ENCODE assay signal across 13 cellular contexts in genomic region chr10:3893904-3894563, GRCh38.
DNase-seq lines count a peak whose midpoint lies in the region; FAIRE-seq and TF ChIP-seq lines count a peak whose summit lies in the region.
"Had no signal": no experiment of that assay in that cellular context is flagged by ENCODE, and none has a peak within 500 bp of the region (broad histone marks: within the 10 kb centered on the region; RNA-seq: fewer than 3 reads in every experiment).

No MANE protein-coding gene starts in this region.

- no peak overlapping the region for H3K56ac ChIP-seq in H9 (ENCODE audit: insufficient read length, low read depth, low read length)

- WGBS in H9 (ENCODE audit: extremely low coverage, insufficient read length, low lambda C conversion rate), result no CpG with 5 or more reads among the region's 10 CpGs
- WGBS in mesodermal cell (ENCODE audit: insufficient coverage in 2 of 2), 2 experiments, result 75 to 89% methylated on average over 1 to 5 of the region's 10 CpGs

- H4K8ac ChIP-seq in H9 (replicated peaks; ENCODE audit: insufficient read length, low read depth, low read length), result no peak overlapping the region

- H2BK5ac ChIP-seq in H9 (ENCODE audit: insufficient read length, low read length), result no peak overlapping the region

- no peak overlapping the region for H2AK5ac ChIP-seq in H9 (ENCODE audit: insufficient read length, low read length)

- peak overlapping the region; percentile 82 for H3T11ph ChIP-seq in H9 (ENCODE audit: low read length)

- no peak for FAIRE-seq in GM12892 (lab: Jason Lieb, UNC)
- FAIRE-seq: RCC 7860 had no signal

- peak overlapping the region in 2 of 11 experiments; percentile 14 to 36; a peak in 1 of 22 replicates for H3K9ac ChIP-seq in BLaER1 treated with 17β-estradiol and CSF1 and Interleukin-3, amounts not matched to agents 10 nM and 100 nM
- no peak overlapping the region for H3K9ac ChIP-seq in H9 (ENCODE audit: extremely low read depth, insufficient read length, low read length)

- TF ChIP-seq POLR2A in GM12892 (IDR thresholded peaks at IDR 0.05; ENCODE audit: low read depth, low read length), result no peak

- intact Hi-C loops in activated T-helper 2 cell treated with anti-CD3 and anti-CD28 coated beads, Interferon-gamma antibody, Interleukin-2, Interleukin-4, amounts not matched to agents 10 μg/mL and 5 μg/mL and 100 μg/mL, durations not matched to agents 14 hours and 24 hours and 36 hours (cut with micrococcal nuclease), result loop anchor here (2.0 to 10.0 kb wide), 2 partner anchors 41 to 141 kb away; no protein-coding TSS in a partner anchor

- no peaks in the 10 kb centered on the region for H3K36me3 ChIP-seq in BLaER1 treated with 17β-estradiol and CSF1 and Interleukin-3, amounts not matched to agents 10 nM and 100 nM
- H3K36me3 ChIP-seq in mesodermal cell (ENCODE audit: control insufficient read depth, insufficient read depth, low read length), result no peaks in the 10 kb centered on the region
- H3K36me3 ChIP-seq: esophagus squamous epithelium had no signal

- H4K20me1 ChIP-seq in BLaER1 treated with 17β-estradiol and CSF1 and Interleukin-3, amounts not matched to agents 10 nM and 100 nM, result no peaks in the 10 kb centered on the region
- no peaks in the 10 kb centered on the region for H4K20me1 ChIP-seq in H9 (ENCODE audit: control insufficient read depth, insufficient read depth, insufficient read length)

- H3K27me3 ChIP-seq in BLaER1 treated with 17β-estradiol and CSF1 and Interleukin-3, amounts not matched to agents 10 nM and 100 nM, result no peaks in the 10 kb centered on the region
- H3K27me3 ChIP-seq in H9 (ENCODE audit: insufficient read depth, low read length), result no peaks in the 10 kb centered on the region
- H3K27me3 ChIP-seq: esophagus squamous epithelium had no signal

- H3K27me3 Mint-ChIP-seq in H9 (ENCODE audit: low read depth), result no peaks in the 10 kb centered on the region
- no peaks in the 10 kb centered on the region for H3K27me3 Mint-ChIP-seq in activated T-helper 2 cell treated with anti-CD3 and anti-CD28 coated beads, Interferon-gamma antibody, Interleukin-2, Interleukin-4, amounts not matched to agents 10 μg/mL and 5 μg/mL and 100 μg/mL, durations not matched to agents 14 hours and 24 hours and 36 hours (ENCODE audit: low read depth)

- no peaks in the 10 kb centered on the region for H3K9me3 Mint-ChIP-seq in H9
- no peaks in the 10 kb centered on the region for H3K9me3 Mint-ChIP-seq in activated T-helper 2 cell treated with anti-CD3 and anti-CD28 coated beads, Interferon-gamma antibody, Interleukin-2, Interleukin-4, amounts not matched to agents 10 μg/mL and 5 μg/mL and 100 μg/mL, durations not matched to agents 14 hours and 24 hours and 36 hours

- H3K4me3 Mint-ChIP-seq in H9, result no peak overlapping the region
- no peak overlapping the region for H3K4me3 Mint-ChIP-seq in activated T-helper 2 cell treated with anti-CD3 and anti-CD28 coated beads, Interferon-gamma antibody, Interleukin-2, Interleukin-4, amounts not matched to agents 10 μg/mL and 5 μg/mL and 100 μg/mL, durations not matched to agents 14 hours and 24 hours and 36 hours (ENCODE audit: low read depth)

- peak overlapping the region in 9 of 11 experiments; percentile 20 to 57 (median 40); a peak in 11 of 22 replicates for H3K27ac ChIP-seq in BLaER1 treated with 17β-estradiol and CSF1 and Interleukin-3, amounts not matched to agents 10 nM and 100 nM
- H3K27ac ChIP-seq in H9 (ENCODE audit: insufficient read length, low read depth, low read length) (no peak overlapping the region), mesodermal cell (ENCODE audit: low read depth, low read length, severe bottlenecking) (peak overlapping the region; percentile 92)

- no peaks in the 10 kb centered on the region for H3K79me2 ChIP-seq in H9 (ENCODE audit: insufficient read depth, low read length)

- no peak overlapping the region for H3K4me3 ChIP-seq in BLaER1 treated with 17β-estradiol and CSF1 and Interleukin-3, amounts not matched to agents 10 nM and 100 nM
- no peak overlapping the region for H3K4me3 ChIP-seq in mesodermal cell (ENCODE audit: extremely low read depth, insufficient read depth, low read length, poor library complexity, severe bottlenecking)
- H3K4me3 ChIP-seq: esophagus squamous epithelium had no signal

- no peak overlapping the region for H3K14ac ChIP-seq in H9 (ENCODE audit: insufficient read depth, low read length)

- H4K5ac ChIP-seq in H9 (ENCODE audit: insufficient read length, low read depth, low read length), result no peak overlapping the region

- H2AFZ ChIP-seq in H9 (ENCODE audit: low read length), result peak overlapping the region; percentile 68

- H2BK120ac ChIP-seq in H9 (ENCODE audit: low read depth, low read length, poor library complexity, severe bottlenecking), result no peak overlapping the region

- no peaks in the 10 kb centered on the region for H3K23me2 ChIP-seq in H9 (ENCODE audit: insufficient read length, low read depth, low read length, poor library complexity, severe bottlenecking)

- H3K4me1 Mint-ChIP-seq in H9, result peaks cover 22 to 29% of the 10 kb centered on the region in 2 experiments
- peaks cover 47% of the 10 kb centered on the region for H3K4me1 Mint-ChIP-seq in activated T-helper 2 cell treated with anti-CD3 and anti-CD28 coated beads, Interferon-gamma antibody, Interleukin-2, Interleukin-4, amounts not matched to agents 10 μg/mL and 5 μg/mL and 100 μg/mL, durations not matched to agents 14 hours and 24 hours and 36 hours (ENCODE audit: low read depth)

- no peak for TF ChIP-seq CTCF in H9 (conservative IDR thresholded peaks at IDR 0.05)

- H3K4me1 ChIP-seq in BLaER1 treated with 17β-estradiol and CSF1 and Interleukin-3, amounts not matched to agents 10 nM and 100 nM, result peaks cover 6 to 36% (median 10%) of the 10 kb centered on the region in 10 experiments; a peak in 16 of 20 replicates
- H3K4me1 ChIP-seq in H9 (ENCODE audit: insufficient read depth, low read length), result peaks cover 4% of the 10 kb centered on the region; the same call in 1 of the 2 replicates
- H3K4me1 ChIP-seq in mesodermal cell (ENCODE audit: control insufficient read depth, insufficient read depth, low read length, poor library complexity, severe bottlenecking), result peaks cover 37% of the 10 kb centered on the region

- H4K91ac ChIP-seq in H9 (ENCODE audit: insufficient read length, low read depth, low read length), result no peak overlapping the region

- H3K4ac ChIP-seq in H9 (ENCODE audit: low read depth, low read length), result no peak overlapping the region; the same call in 1 of the 2 replicates

- DNase-seq in H9, result no peak
- no peak for DNase-seq in activated T-helper 2 cell treated with anti-CD3 and anti-CD28 coated beads, Interferon-gamma antibody, Interleukin-2, Interleukin-4, amounts not matched to agents 10 μg/mL and 5 μg/mL and 100 μg/mL, durations not matched to agents 14 hours and 24 hours and 36 hours (ENCODE audit: low spot score)
- no peak for DNase-seq in GM12892 (ENCODE audit: insufficient read length)
- DNase-seq in AG20443 (ENCODE audit: low spot score), result no peak
- DNase-seq in SKM-1 treated with dmso at 0.1 percent for 144 hours (lab: John Stamatoyannopoulos, UW; ENCODE audit: unreplicated experiment), result no peak
- DNase-seq in occipital lobe (lab: John Stamatoyannopoulos, UW), result no peak
- DNase-seq: C1 segment of cervical spinal cord; esophagus squamous epithelium; NCI-H187 treated with DMSO at 0.1 percent for 48 hours; stimulated activated CD4-positive, alpha-beta T cell treated with anti-CD3 and anti-CD28 coated beads, Interleukin-12 subunit alpha, Interleukin-12 subunit beta, amount 100 ng/mL, for 4 hours had no signal

- H2BK20ac ChIP-seq in H9 (ENCODE audit: low read depth, low read length, poor library complexity, severe bottlenecking), result no peak overlapping the region

- H3K79me1 ChIP-seq in H9 (ENCODE audit: insufficient read depth, low read depth, low read length, poor library complexity, severe bottlenecking), result no peaks in the 10 kb centered on the region

- peak overlapping the region in 9 of 11 experiments; percentile 18 to 79 (median 52); a peak in 16 of 22 replicates for H3K4me2 ChIP-seq in BLaER1 treated with 17β-estradiol and CSF1 and Interleukin-3, amounts not matched to agents 10 nM and 100 nM
- H3K4me2 ChIP-seq in H9 (ENCODE audit: insufficient read depth, insufficient read length, low read length), result no peak overlapping the region

- peak overlapping the region; percentile 58 for H3K18ac ChIP-seq in H9 (ENCODE audit: insufficient read length, low read depth, low read length)

- H2BK12ac ChIP-seq in H9 (ENCODE audit: insufficient read length, low read depth, low read length), result no peak overlapping the region

- H3K23ac ChIP-seq in H9 (ENCODE audit: insufficient read length, low read depth, low read length), result no peak overlapping the region

- H3K9me3 ChIP-seq in BLaER1 treated with 17β-estradiol and CSF1 and Interleukin-3, amounts not matched to agents 10 nM and 100 nM (replicated peaks in 1 of 11), result no peaks in the 10 kb centered on the region
- no peaks in the 10 kb centered on the region for H3K9me3 ChIP-seq in H9 (ENCODE audit: control insufficient read depth, low read depth, low read length)
- no peaks in the 10 kb centered on the region for H3K9me3 ChIP-seq in mesodermal cell (ENCODE audit: control insufficient read depth, low read length)
- H3K9me3 ChIP-seq: esophagus squamous epithelium had no signal

- no peak overlapping the region for H2BK15ac ChIP-seq in H9 (ENCODE audit: low read depth, low read length)

- H3K27ac Mint-ChIP-seq in H9, result peak overlapping the region; percentile 55 to 82 (median 75); a peak in 4 of 7 replicates
- peak overlapping the region; percentile 49 for H3K27ac Mint-ChIP-seq in activated T-helper 2 cell treated with anti-CD3 and anti-CD28 coated beads, Interferon-gamma antibody, Interleukin-2, Interleukin-4, amounts not matched to agents 10 μg/mL and 5 μg/mL and 100 μg/mL, durations not matched to agents 14 hours and 24 hours and 36 hours

- H3K36me3 Mint-ChIP-seq in H9 (ENCODE audit: insufficient read depth in 1 of 3, low read depth in 3 of 3), result no peaks in the 10 kb centered on the region; a peak in 1 of 7 replicates
- H3K36me3 Mint-ChIP-seq in activated T-helper 2 cell treated with anti-CD3 and anti-CD28 coated beads, Interferon-gamma antibody, Interleukin-2, Interleukin-4, amounts not matched to agents 10 μg/mL and 5 μg/mL and 100 μg/mL, durations not matched to agents 14 hours and 24 hours and 36 hours (ENCODE audit: low read depth), result no peaks in the 10 kb centered on the region
